In genomic region chr11:12177739-12178338, GRCh38 we compare ENCODE assay signal across 12 cellular contexts.
A peak's percentile ranks its signal among the peaks of the same experiment; 100 is the strongest.
DNase-seq lines count a peak whose midpoint lies in the region; ATAC-seq and TF ChIP-seq lines count a peak whose summit lies in the region.
"Had no signal": no experiment of that assay in that cellular context is flagged by ENCODE, and none has a peak within 500 bp of the region (broad histone marks: within the 10 kb centered on the region; RNA-seq: fewer than 3 reads in every experiment).

No MANE protein-coding gene starts in this region.

- H3K27ac Mint-ChIP-seq in T-helper 2 cell treated with Interferon-gamma antibody and Interleukin-4, amounts not matched to agents 5 μg/mL and 100 μg/mL, for 36 hours, result peak overlapping the region; percentile 54
- H3K27ac Mint-ChIP-seq in effector memory CD8-positive, alpha-beta T cell, result peak overlapping the region; percentile 57 to 66

- ATAC-seq in Panc1, result no peak
- no peak for ATAC-seq in effector memory CD8-positive, alpha-beta T cell (replicated peaks)

- no peak for DNase-seq in T-helper 2 cell treated with Interferon-gamma antibody and Interleukin-4, amounts not matched to agents 5 μg/mL and 100 μg/mL, for 36 hours (ENCODE audit: low spot score)
- DNase-seq in T-helper 2 cell (no peak), Panc1 (ENCODE audit: low read depth, low spot score) (no peak), sigmoid colon (no peak), epidermal melanocyte (ENCODE audit: insufficient read length, low spot score) (no peak), D341Med (ENCODE audit: low spot score) (no peak), hepatic stellate cell (ENCODE audit: low spot score) (no peak)
- DNase-seq in effector memory CD8-positive, alpha-beta T cell, result no peak
- DNase-seq: activated CD4-positive, alpha-beta T cell treated with anti-CD3 and anti-CD28 coated beads for 1 hour; DMS153; NCI-H446 had no signal

- H3K36me3 ChIP-seq in Panc1 (ENCODE audit: control insufficient read depth, insufficient read depth, low read length) (no peaks in the 10 kb centered on the region; the same call in 1 of the 2 replicates), sigmoid colon (no peaks in the 10 kb centered on the region)

- 58 to 85% methylated on average over 3 of the region's 3 CpGs for WGBS in sigmoid colon, 2 donors

- no peaks in the 10 kb centered on the region for H3K9me3 Mint-ChIP-seq in T-helper 2 cell treated with Interferon-gamma antibody and Interleukin-4, amounts not matched to agents 5 μg/mL and 100 μg/mL, for 36 hours
- H3K9me3 Mint-ChIP-seq in effector memory CD8-positive, alpha-beta T cell, result no peaks in the 10 kb centered on the region
- H3K9me3 Mint-ChIP-seq: neural crest cell had no signal

- peaks cover 65% of the 10 kb centered on the region for H3K4me1 Mint-ChIP-seq in T-helper 2 cell treated with Interferon-gamma antibody and Interleukin-4, amounts not matched to agents 5 μg/mL and 100 μg/mL, for 36 hours (ENCODE audit: low read depth)
- peaks cover 23 to 31% of the 10 kb centered on the region in 2 donors for H3K4me1 Mint-ChIP-seq in effector memory CD8-positive, alpha-beta T cell (ENCODE audit: low read depth in 2 of 2)

- POLR2A ChIA-PET in Panc1 (lab: Charles Lee), result interaction anchor here (0.6 kb wide), 1 partner anchor 90 kb away, joined by 4 read pairs; no protein-coding TSS in a partner anchor

- no TSS peak for BruUV-seq in Panc1 (replicated peaks; lab: Mats Ljungman, UMichigan)

- H3K4me3 ChIP-seq in Panc1 (ENCODE audit: low read depth in 2 of 2, low read length in 2 of 2) (no peak overlapping the region), sigmoid colon (no peak overlapping the region)

- CTCF ChIA-PET in Panc1 (lab: Charles Lee), result no interaction called here

- peaks cover 19% of the 10 kb centered on the region for H3K36me3 Mint-ChIP-seq in T-helper 2 cell treated with Interferon-gamma antibody and Interleukin-4, amounts not matched to agents 5 μg/mL and 100 μg/mL, for 36 hours (ENCODE audit: low read depth)
- H3K36me3 Mint-ChIP-seq in effector memory CD8-positive, alpha-beta T cell (ENCODE audit: insufficient read depth), result no peaks in the 10 kb centered on the region

- H3K27me3 ChIP-seq in Panc1 (ENCODE audit: control insufficient read depth, insufficient read depth, low read length), result no peaks in the 10 kb centered on the region
- no peaks in the 10 kb centered on the region for H3K27me3 ChIP-seq in sigmoid colon

- H3K4me3 Mint-ChIP-seq in T-helper 2 cell treated with Interferon-gamma antibody and Interleukin-4, amounts not matched to agents 5 μg/mL and 100 μg/mL, for 36 hours, result no peak overlapping the region
- no peak overlapping the region for H3K4me3 Mint-ChIP-seq in effector memory CD8-positive, alpha-beta T cell
- H3K4me3 Mint-ChIP-seq: neural crest cell had no signal

- peaks cover 61% of the 10 kb centered on the region for H3K4me1 ChIP-seq in Panc1 (ENCODE audit: control insufficient read depth, insufficient read depth, low read length)
- H3K4me1 ChIP-seq in sigmoid colon, result peaks cover 0 to 43% (median 38%) of the 10 kb centered on the region in 4 donors

- TF ChIP-seq CTCF in Panc1 (IDR thresholded peaks at IDR 0.05), result no peak
- TF ChIP-seq CTCF in sigmoid colon (IDR thresholded peaks at IDR 0.05), result no peak

- H3K9me3 ChIP-seq in Panc1 (ENCODE audit: control insufficient read depth, insufficient read depth, low read depth, low read length), result no peaks in the 10 kb centered on the region
- H3K9me3 ChIP-seq in sigmoid colon, result no peaks in the 10 kb centered on the region

- H3K27ac ChIP-seq in Panc1 (ENCODE audit: low read length) (peak overlapping the region; percentile 80), sigmoid colon (peak overlapping the region in 3 of 4 donors; percentile 19 to 81 (median 67))

- H3K27me3 Mint-ChIP-seq in T-helper 2 cell treated with Interferon-gamma antibody and Interleukin-4, amounts not matched to agents 5 μg/mL and 100 μg/mL, for 36 hours (ENCODE audit: low read depth), result no peaks in the 10 kb centered on the region
- H3K27me3 Mint-ChIP-seq in effector memory CD8-positive, alpha-beta T cell, result no peaks in the 10 kb centered on the region

- TF ChIP-seq POLR2A in sigmoid colon (IDR thresholded peaks at IDR 0.05), result no peak

- intact Hi-C loops in Panc1 (cut with micrococcal nuclease; ENCODE audit: unreplicated experiment), result no loop called here
- intact Hi-C loops in sigmoid colon (cut with DNase I), result no loop called here

- in situ Hi-C loops in Panc1 (cut with HindIII; ENCODE audit: low pct_unique_long_range_greater_than_20kb, low sequenced_read_pairs), result no loop called here

- no peak for TF ChIP-seq EP300 in sigmoid colon (IDR thresholded peaks at IDR 0.05)
